Comparison of ENCODE assay signal across 8 cellular contexts in the genomic region with DNA sequence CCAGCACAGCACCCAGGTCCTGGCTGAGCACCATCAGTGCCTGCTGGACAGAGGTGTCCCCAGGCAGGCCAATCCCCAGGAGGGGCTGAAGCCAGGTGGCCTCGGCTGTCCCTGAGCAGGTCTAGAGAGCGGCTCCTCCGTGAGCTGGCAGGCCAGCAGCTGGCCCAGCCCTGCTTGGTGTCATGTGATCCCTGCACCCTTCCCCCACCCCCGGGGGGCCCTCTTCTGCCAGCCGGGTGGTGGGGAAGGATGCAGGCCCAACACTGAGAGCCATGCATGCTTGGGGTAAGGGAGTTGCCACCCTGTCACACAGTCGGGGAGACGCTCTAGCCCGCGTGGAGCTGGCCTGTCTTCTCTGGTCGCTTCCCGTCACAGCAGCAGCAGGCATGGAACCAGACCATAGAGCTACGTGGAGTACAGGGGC. TPM values are rescaled to one million over a fixed set of nuclear protein-coding genes. Genes with fewer than 3 reads are reported as not detected.
DNase-seq lines count a peak whose midpoint lies in the region; ATAC-seq and TF ChIP-seq lines count a peak whose summit lies in the region.

No MANE protein-coding gene starts in this region.

- H3K4me1 ChIP-seq in stomach, result peaks cover 53 to 76% (median 67%) of the 10 kb centered on the region in 4 donors

- no peak for TF ChIP-seq CTCF in activated CD8-positive, alpha-beta T cell treated with anti-CD3 and anti-CD28 coated beads for 36 hours (IDR thresholded peaks at IDR 0.05)
- no peak for TF ChIP-seq CTCF in stomach (IDR thresholded peaks at IDR 0.05)

- no peak for ATAC-seq in activated CD8-positive, alpha-beta T cell treated with anti-CD3 and anti-CD28 coated beads for 36 hours
- ATAC-seq in GM21381 (IDR thresholded peaks at IDR 0.05; ENCODE audit: unreplicated experiment) (no peak), GM18868 (IDR thresholded peaks at IDR 0.05; ENCODE audit: unreplicated experiment) (no peak)

- intact Hi-C loops in activated CD8-positive, alpha-beta T cell treated with anti-CD3 and anti-CD28 coated beads for 36 hours (cut with micrococcal nuclease), result no loop called here
- intact Hi-C loops in stomach (cut with DNase I; ENCODE audit: low total_unique reads), result no loop called here

- no peaks in the 10 kb centered on the region for H3K27me3 Mint-ChIP-seq in activated CD8-positive, alpha-beta T cell treated with anti-CD3 and anti-CD28 coated beads for 36 hours

- H3K27me3 ChIP-seq in stomach, result no peaks in the 10 kb centered on the region

- CTCF ChIA-PET in activated CD8-positive, alpha-beta T cell treated with anti-CD3 and anti-CD28 coated beads for 36 hours (lab: Charles Lee), result interaction anchor here (0.7 to 22.4 kb wide), 7 partner anchors 9 to 92 kb away, joined by 3 to 376 read pairs (median 3); no protein-coding TSS in a partner anchor

- H3K36me3 Mint-ChIP-seq in activated CD8-positive, alpha-beta T cell treated with anti-CD3 and anti-CD28 coated beads for 36 hours (ENCODE audit: low read depth), result peaks cover 21% of the 10 kb centered on the region

- H3K9me3 ChIP-seq in stomach, result no peaks in the 10 kb centered on the region

- peak overlapping the region in 1 of 4 donors; percentile 17 for H3K4me3 ChIP-seq in stomach

- POLR2A ChIA-PET in activated CD8-positive, alpha-beta T cell treated with anti-CD3 and anti-CD28 coated beads for 36 hours (lab: Charles Lee), result interaction anchor here (1.8 to 2.5 kb wide), 3 partner anchors 8 to 32 kb away, joined by 4 to 11 read pairs (median 11); no protein-coding TSS in a partner anchor

- H3K27ac Mint-ChIP-seq in activated CD8-positive, alpha-beta T cell treated with anti-CD3 and anti-CD28 coated beads for 36 hours, result peak overlapping the region; percentile 70

- no peak overlapping the region for H3K4me3 Mint-ChIP-seq in activated CD8-positive, alpha-beta T cell treated with anti-CD3 and anti-CD28 coated beads for 36 hours

- H3K36me3 ChIP-seq in stomach, result peaks cover 21 to 32% (median 32%) of the 10 kb centered on the region in 4 donors

- H3K27ac ChIP-seq in stomach, result peak overlapping the region; percentile 20 to 91 (median 72)

- H3K4me1 Mint-ChIP-seq in activated CD8-positive, alpha-beta T cell treated with anti-CD3 and anti-CD28 coated beads for 36 hours (ENCODE audit: low read depth), result peaks cover 63% of the 10 kb centered on the region

- TF ChIP-seq POLR2A in stomach (IDR thresholded peaks at IDR 0.05), result no peak

- 0 to 43% (median 42%) methylated on average over 1 to 12 of the region's 12 CpGs for WGBS in stomach, 5 donors

- DNase-seq in NCI-H510A treated with DMSO at 0.1 percent for 48 hours (lab: John Stamatoyannopoulos, UW), result peak; percentile 17
- no peak for DNase-seq in NCI-H510A (lab: John Stamatoyannopoulos, UW)
- peak; percentile 40 for DNase-seq in activated CD8-positive, alpha-beta T cell treated with anti-CD3 and anti-CD28 coated beads for 36 hours
- peak; percentile 85 for DNase-seq in left kidney (ENCODE audit: low read depth, low spot score)
- no peak for DNase-seq in stomach
- no peak for DNase-seq in NCI-H1436 (lab: John Stamatoyannopoulos, UW)

- H3K9me3 Mint-ChIP-seq in activated CD8-positive, alpha-beta T cell treated with anti-CD3 and anti-CD28 coated beads for 36 hours, result no peaks in the 10 kb centered on the region

- no peak for TF ChIP-seq EP300 in stomach (IDR thresholded peaks at IDR 0.05)

RNA-seq across cellular contexts. Expression of a gene that starts 7.1 kb away (rescaled TPM):
- total RNA-seq in activated CD8-positive, alpha-beta T cell treated with anti-CD3 and anti-CD28 coated beads for 36 hours, result 10 to 100 TPM; 80.5 to 88.2 TPM
- total RNA-seq in stomach, result 100 to 1,000 TPM in 1 of 5 donors, 10 to 100 TPM in 4; 29.4 to 242 (median 65.2) TPM
- polyA plus RNA-seq in stomach, result 10 to 100 TPM; 20.5 to 45.8 (median 32.8) TPM

RNA-seq across cellular contexts. Expression of a gene that starts 49.8 kb away (rescaled TPM):
- total RNA-seq in activated CD8-positive, alpha-beta T cell treated with anti-CD3 and anti-CD28 coated beads for 36 hours, result 1 to 10 TPM; 3.6 to 4.1 TPM
- total RNA-seq in stomach, result 10 to 100 TPM in 3 of 5 donors, 1 to 10 TPM in 2; 1.2 to 37.9 (median 21.3) TPM
- 10 to 100 TPM; 12.5 to 24.2 (median 23.8) TPM for polyA plus RNA-seq in stomach

RNA-seq across cellular contexts. Expression of a gene that starts 52.2 kb away (rescaled TPM):
- 1 to 10 TPM; 2.9 to 3.0 TPM for total RNA-seq in activated CD8-positive, alpha-beta T cell treated with anti-CD3 and anti-CD28 coated beads for 36 hours
- 1 to 10 TPM in 2 of 5 donors, not detected in 3; 1.2 to 2.0 TPM for total RNA-seq in stomach
- polyA plus RNA-seq in stomach, result 1 to 10 TPM; 1.4 to 9.9 (median 4.0) TPM

Comparison
In these comparisons a context has a peak if more than half of its experiments do, and no peak if none do; other contexts are left out.
1. DNase-seq: peak in NCI-H510A treated with DMSO at 0.1 percent for 48 hours (single experiment), activated CD8-positive, alpha-beta T cell treated with anti-CD3 and anti-CD28 coated beads for 36 hours (single experiment) and left kidney (single experiment); none in NCI-H510A (single experiment), stomach (single experiment) and NCI-H1436 (single experiment).